Comparison of ENCODE assay signal across 9 cellular contexts in the genomic region with DNA sequence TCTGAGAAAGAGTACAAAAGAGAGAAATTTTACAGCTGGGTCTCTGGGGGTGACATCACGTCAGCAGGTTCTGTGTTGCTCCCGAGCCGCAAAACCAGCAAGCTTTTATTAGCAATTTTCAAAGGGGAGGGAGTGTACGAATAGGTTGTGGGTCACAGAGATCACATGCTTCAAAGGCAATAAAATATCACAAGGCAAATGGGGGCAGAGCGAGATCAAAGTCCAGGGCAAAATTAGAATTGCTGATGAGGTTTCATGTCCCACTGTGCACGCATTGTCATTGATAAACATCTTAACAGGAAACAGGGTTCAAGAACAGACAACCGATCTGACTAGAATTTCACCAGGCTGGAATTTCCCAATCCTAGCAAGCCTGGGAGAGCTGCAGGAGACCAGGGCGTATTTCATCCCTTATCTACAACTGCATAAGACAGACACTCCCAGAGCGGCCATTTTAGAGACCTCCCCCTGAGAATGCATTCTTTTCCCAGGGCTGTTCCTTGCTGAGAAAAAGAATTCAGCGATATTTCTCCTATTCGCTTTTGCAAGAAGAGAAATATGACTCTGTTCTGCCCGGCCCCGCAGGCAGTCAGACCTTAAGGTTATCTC. TPM values are rescaled to one million over a fixed set of nuclear protein-coding genes. Genes with fewer than 3 reads are reported as not detected.
"Had no signal": no experiment of that assay in that cellular context is flagged by ENCODE, and none has a peak within 500 bp of the region (broad histone marks: within the 10 kb centered on the region; RNA-seq: fewer than 3 reads in every experiment).

No MANE protein-coding gene starts in this region.

RNA-seq across cellular contexts. Expression of a gene that starts 3.7 kb away (rescaled TPM):
- total RNA-seq: ascending aorta, cardiac muscle cell, endodermal cell, esophagus squamous epithelium, fibroblast of lung, fibroblast of villous mesenchyme, glomerular endothelial cell, heart right ventricle had no signal

RNA-seq across cellular contexts. Expression of a gene that starts 12.2 kb away (rescaled TPM):
- total RNA-seq: ascending aorta, breast epithelium, cardiac muscle cell, esophagus squamous epithelium, fibroblast of lung, fibroblast of villous mesenchyme, glomerular endothelial cell had no signal
